Comparison of ENCODE assay signal across 25 cellular contexts in genomic region chr4:53981573-53981972, GRCh38.
"Had no signal": no experiment of that assay in that cellular context is flagged by ENCODE, and none has a peak within 500 bp of the region (broad histone marks: within the 10 kb centered on the region; RNA-seq: fewer than 3 reads in every experiment).

No MANE protein-coding gene starts in this region.

- ATAC-seq: activated CD4-positive, CD25-positive, alpha-beta regulatory T cell treated with anti-CD3 and anti-CD28 coated beads, Interleukin-2, amount 50 U/mL, for 24 hours; activated CD8-positive, alpha-beta memory T cell treated with anti-CD3 and anti-CD28 coated beads, Interleukin-2, amount 10 ng/mL, durations not matched to agents 7 days and 5 days; activated CD8-positive, alpha-beta T cell treated with anti-CD3 and anti-CD28 coated beads for 36 hours; body of pancreas; left lobe of liver; naive thymus-derived CD8-positive, alpha-beta T cell; right lobe of liver; stimulated activated effector memory CD8-positive, alpha-beta T cell treated with anti-CD3 and anti-CD28 coated beads, Interleukin-12 subunit alpha, Interleukin-12 subunit beta, amount 100 ng/mL, for 72 hours had no signal

- H3K4me3 ChIP-seq: body of pancreas, lung, neural progenitor cell, right lobe of liver, stomach, transverse colon, uterus had no signal

- H3K27me3 ChIP-seq: body of pancreas, neural progenitor cell, right lobe of liver, stomach, transverse colon, uterus had no signal

- H3K36me3 Mint-ChIP-seq: activated CD8-positive, alpha-beta memory T cell treated with anti-CD3 and anti-CD28 coated beads, Interleukin-2, amount 10 ng/mL, durations not matched to agents 7 days and 5 days; activated naive CD4-positive, alpha-beta T cell treated with anti-CD3 and anti-CD28 coated beads, Interleukin-2, amount 10 ng/mL, durations not matched to agents 7 days and 5 days; mesothelial cell of epicardium; neural progenitor cell; stimulated activated effector memory CD8-positive, alpha-beta T cell treated with anti-CD3 and anti-CD28 coated beads, Interleukin-12 subunit alpha, Interleukin-12 subunit beta, amount 100 ng/mL, for 72 hours had no signal

- H3K4me1 ChIP-seq: body of pancreas, right lobe of liver, stomach, transverse colon, uterus had no signal

- H3K9me3 Mint-ChIP-seq: activated CD4-positive, alpha-beta T cell treated with anti-CD3 and anti-CD28 coated beads, Interleukin-2, amount 10 ng/mL, durations not matched to agents 24 days and 14 days; activated CD8-positive, alpha-beta T cell treated with anti-CD3 and anti-CD28 coated beads for 36 hours; mesothelial cell of epicardium; neural progenitor cell; stimulated activated effector memory CD8-positive, alpha-beta T cell treated with anti-CD3 and anti-CD28 coated beads, Interleukin-12 subunit alpha, Interleukin-12 subunit beta, amount 100 ng/mL, for 72 hours had no signal

- DNase-seq: activated CD4-positive, alpha-beta T cell treated with anti-CD3 and anti-CD28 coated beads, Interleukin-2, amount 10 ng/mL, durations not matched to agents 24 days and 14 days; activated CD8-positive, alpha-beta memory T cell treated with anti-CD3 and anti-CD28 coated beads, Interleukin-2, amount 10 ng/mL, durations not matched to agents 7 days and 5 days; activated CD8-positive, alpha-beta T cell treated with anti-CD3 and anti-CD28 coated beads for 36 hours; activated effector memory CD4-positive, alpha-beta T cell treated with anti-CD3 and anti-CD28 coated beads, Interleukin-2, amount 50 U/mL, for 16 hours; activated naive CD4-positive, alpha-beta T cell treated with anti-CD3 and anti-CD28 coated beads, Interleukin-2, amount 10 ng/mL, durations not matched to agents 7 days and 5 days; activated T-cell treated with anti-CD3 and anti-CD28 coated beads for 4 hours; anterior cingulate cortex; body of pancreas; erythroblast; naive thymus-derived CD8-positive, alpha-beta T cell; posterior cingulate gyrus; right lobe of liver; small intestine; stimulated activated CD4-positive, alpha-beta T cell treated with anti-CD3 and anti-CD28 coated beads, Interleukin-2, amount 100 ng/mL, for 24 hours; stomach; T-helper 2 cell; transverse colon; uterus had no signal

- H3K36me3 ChIP-seq: neural progenitor cell, right lobe of liver, stomach, transverse colon, uterus had no signal

- H3K27ac Mint-ChIP-seq: activated CD4-positive, alpha-beta T cell treated with anti-CD3 and anti-CD28 coated beads, Interleukin-2, amount 10 ng/mL, durations not matched to agents 24 days and 14 days; activated CD8-positive, alpha-beta memory T cell treated with anti-CD3 and anti-CD28 coated beads, Interleukin-2, amount 10 ng/mL, durations not matched to agents 7 days and 5 days; activated CD8-positive, alpha-beta T cell treated with anti-CD3 and anti-CD28 coated beads for 36 hours; activated naive CD4-positive, alpha-beta T cell treated with anti-CD3 and anti-CD28 coated beads, Interleukin-2, amount 10 ng/mL, durations not matched to agents 7 days and 5 days; mesothelial cell of epicardium; naive thymus-derived CD8-positive, alpha-beta T cell; neural progenitor cell; stimulated activated effector memory CD8-positive, alpha-beta T cell treated with anti-CD3 and anti-CD28 coated beads, Interleukin-12 subunit alpha, Interleukin-12 subunit beta, amount 100 ng/mL, for 72 hours had no signal

- H3K27ac ChIP-seq: body of pancreas, neural progenitor cell, right lobe of liver, stomach, transverse colon, uterus, VCaP had no signal

- H3K27me3 Mint-ChIP-seq: activated CD8-positive, alpha-beta memory T cell treated with anti-CD3 and anti-CD28 coated beads, Interleukin-2, amount 10 ng/mL, durations not matched to agents 7 days and 5 days; activated CD8-positive, alpha-beta T cell treated with anti-CD3 and anti-CD28 coated beads for 36 hours; naive thymus-derived CD8-positive, alpha-beta T cell had no signal

- H3K4me3 Mint-ChIP-seq: activated CD4-positive, alpha-beta T cell treated with anti-CD3 and anti-CD28 coated beads, Interleukin-2, amount 10 ng/mL, durations not matched to agents 24 days and 14 days; activated CD8-positive, alpha-beta memory T cell treated with anti-CD3 and anti-CD28 coated beads, Interleukin-2, amount 10 ng/mL, durations not matched to agents 7 days and 5 days; activated CD8-positive, alpha-beta T cell treated with anti-CD3 and anti-CD28 coated beads for 36 hours; activated naive CD4-positive, alpha-beta T cell treated with anti-CD3 and anti-CD28 coated beads, Interleukin-2, amount 10 ng/mL, durations not matched to agents 7 days and 5 days; mesothelial cell of epicardium; naive thymus-derived CD8-positive, alpha-beta T cell; neural progenitor cell; stimulated activated effector memory CD8-positive, alpha-beta T cell treated with anti-CD3 and anti-CD28 coated beads, Interleukin-12 subunit alpha, Interleukin-12 subunit beta, amount 100 ng/mL, for 72 hours had no signal

- H3K9me3 ChIP-seq: body of pancreas, right lobe of liver, stomach, transverse colon, uterus had no signal

- H3K4me1 Mint-ChIP-seq: activated CD4-positive, alpha-beta T cell treated with anti-CD3 and anti-CD28 coated beads, Interleukin-2, amount 10 ng/mL, durations not matched to agents 24 days and 14 days; activated CD8-positive, alpha-beta memory T cell treated with anti-CD3 and anti-CD28 coated beads, Interleukin-2, amount 10 ng/mL, durations not matched to agents 7 days and 5 days; activated naive CD4-positive, alpha-beta T cell treated with anti-CD3 and anti-CD28 coated beads, Interleukin-2, amount 10 ng/mL, durations not matched to agents 7 days and 5 days; stimulated activated effector memory CD8-positive, alpha-beta T cell treated with anti-CD3 and anti-CD28 coated beads, Interleukin-12 subunit alpha, Interleukin-12 subunit beta, amount 100 ng/mL, for 72 hours had no signal
